8 cellular contexts compared by ENCODE assay signal in genomic region chr19:15421726-15422260, GRCh38. TPM values are rescaled to one million over a fixed set of nuclear protein-coding genes. Genes with fewer than 3 reads are reported as not detected.
A peak's percentile ranks its signal among the peaks of the same experiment; 100 is the strongest.
DNase-seq lines count a peak whose midpoint lies in the region; ATAC-seq and TF ChIP-seq lines count a peak whose summit lies in the region.
"Had no signal": no experiment of that assay in that cellular context is flagged by ENCODE, and none has a peak within 500 bp of the region (broad histone marks: within the 10 kb centered on the region; RNA-seq: fewer than 3 reads in every experiment).

No MANE protein-coding gene starts in this region.

- ATAC-seq in body of pancreas (no peak), GM19351 (IDR thresholded peaks at IDR 0.05; ENCODE audit: unreplicated experiment) (no peak)
- ATAC-seq: activated T-cell treated with anti-CD3 and anti-CD28 coated beads, Interleukin-2, amount 50 U/mL, for 72 hours had no signal

- H3K4me1 ChIP-seq in body of pancreas, result peaks cover 34% of the 10 kb centered on the region

- intact Hi-C loops in body of pancreas (cut with DNase I), result no loop called here

- TF ChIP-seq POLR2A in body of pancreas (IDR thresholded peaks at IDR 0.05), result no peak

- WGBS in body of pancreas, 2 donors, result 65 to 73% methylated on average over 9 to 15 of the region's 15 CpGs

- H3K9me3 ChIP-seq in body of pancreas, result no peaks in the 10 kb centered on the region

- DNase-seq in DMS 273 (lab: John Stamatoyannopoulos, UW; ENCODE audit: unreplicated experiment), result peak; percentile 94
- peak; percentile 44 to 69 (median 56) for DNase-seq in body of pancreas
- DNase-seq in middle frontal gyrus (ENCODE audit: extremely low spot score, low spot score), result peak; percentile 69
- no peak for DNase-seq in dermis blood vessel endothelial cell
- no peak for DNase-seq in GM13977 (ENCODE audit: low spot score)
- DNase-seq: activated T-cell treated with anti-CD3 and anti-CD28 coated beads, Interleukin-2, amount 50 U/mL, for 72 hours; KBM-7 had no signal

- in situ Hi-C loops in GM13977 (cut with MboI; ENCODE audit: low pct_unique_long_range_greater_than_20kb, low sequenced_read_pairs, unreplicated experiment), result loop anchor here (10.0 kb wide), 1 partner anchor 133 kb away; no protein-coding TSS in a partner anchor

- H3K36me3 ChIP-seq in body of pancreas (replicated peaks in 1 of 2; ENCODE audit: insufficient read depth in 1 of 2, low read depth in 2 of 2), result peaks cover 11 to 28% of the 10 kb centered on the region in 2 donors

- H3K27me3 ChIP-seq in body of pancreas, result no peaks in the 10 kb centered on the region

- TF ChIP-seq CTCF in body of pancreas (IDR thresholded peaks at IDR 0.05), result no peak
- TF ChIP-seq CTCF in GM13977 (IDR thresholded peaks at IDR 0.05; ENCODE audit: extremely low read depth, insufficient read depth, missing control alignments), result no peak

- H3K4me3 ChIP-seq in body of pancreas, result no peak overlapping the region

- H3K27ac ChIP-seq in body of pancreas, result peak overlapping the region in 1 of 4 donors; percentile 16

RNA-seq across cellular contexts. Expression of gene AKAP8L, which starts 3.0 kb away (rescaled TPM):
- 100 to 1,000 TPM; 147 to 196 TPM for total RNA-seq in body of pancreas
- total RNA-seq in dermis blood vessel endothelial cell, result 49.0 and 70.8 TPM in 2 replicates

RNA-seq across cellular contexts. Expression of gene WIZ, which starts 28.0 kb away (rescaled TPM):
- 100 to 1,000 TPM in 1 of 2 donors, 10 to 100 TPM in 1; 16.1 to 111 TPM for total RNA-seq in body of pancreas
- total RNA-seq in dermis blood vessel endothelial cell, result 9.2 and 14.7 TPM in 2 replicates

RNA-seq across cellular contexts. Expression of gene AKAP8, which starts 42.2 kb away (rescaled TPM):
- total RNA-seq in body of pancreas (10 to 100 TPM; 11.2 to 19.4 TPM), dermis blood vessel endothelial cell (19.9 and 24.2 TPM in 2 replicates)

RNA-seq across cellular contexts. Expression of gene RASAL3, which starts 42.6 kb away (rescaled TPM):
- total RNA-seq in body of pancreas (1 to 10 TPM; 2.6 to 3.6 TPM), dermis blood vessel endothelial cell (24.0 and 24.8 TPM in 2 replicates)

RNA-seq across cellular contexts. Expression of gene PGLYRP2, which starts 57.5 kb away (rescaled TPM):
- total RNA-seq in body of pancreas (not detected), dermis blood vessel endothelial cell (0.05 TPM in 1 of 2 replicates, not detected in the other)

Comparison
In these comparisons a context has a peak if more than half of its experiments do, and no peak if none do; other contexts are left out.
1. DNase-seq: peak in DMS 273 (single experiment), body of pancreas (4 of 4) and middle frontal gyrus (single experiment); none in dermis blood vessel endothelial cell (single experiment) and GM13977 (single experiment).